Comparison of ENCODE assay signal across 31 cellular contexts in genomic region chr1:14049965-14050364, GRCh38.
"Had no signal": no experiment of that assay in that cellular context is flagged by ENCODE, and none has a peak within 500 bp of the region (broad histone marks: within the 10 kb centered on the region; RNA-seq: fewer than 3 reads in every experiment).

No MANE protein-coding gene starts in this region.

- H3K9me3 ChIP-seq: adrenal gland, body of pancreas, esophagus squamous epithelium, gastroesophageal sphincter had no signal

- ATAC-seq: activated CD4-positive, alpha-beta T cell treated with anti-CD3 and anti-CD28 coated beads for 36 hours; activated CD8-positive, alpha-beta memory T cell treated with anti-CD3 and anti-CD28 coated beads, Interleukin-2, amount 10 ng/mL, durations not matched to agents 7 days and 5 days; activated CD8-positive, alpha-beta T cell treated with anti-CD3 and anti-CD28 coated beads, Interleukin-2, amount 10 ng/mL, durations not matched to agents 7 days and 5 days; activated naive CD8-positive, alpha-beta T cell treated with anti-CD3 and anti-CD28 coated beads, Interleukin-2, amount 50 U/mL, for 24 hours; body of pancreas; effector memory CD8-positive, alpha-beta T cell; gastroesophageal sphincter; T-helper 17 cell had no signal

- H3K27me3 ChIP-seq: adrenal gland, body of pancreas, esophagus squamous epithelium, gastroesophageal sphincter had no signal

- H3K36me3 ChIP-seq: adrenal gland, esophagus squamous epithelium, gastroesophageal sphincter had no signal

- H3K4me1 ChIP-seq: adrenal gland, body of pancreas, esophagus squamous epithelium, gastroesophageal sphincter had no signal

- FAIRE-seq: colon had no signal

- H3K27ac ChIP-seq: adrenal gland, body of pancreas, epithelial cell of prostate, esophagus squamous epithelium, gastroesophageal sphincter had no signal

- H3K4me3 ChIP-seq: adrenal gland, body of pancreas, esophagus squamous epithelium, gastroesophageal sphincter had no signal

- DNase-seq: activated CD4-positive, alpha-beta memory T cell treated with anti-CD3 and anti-CD28 coated beads for 36 hours; activated CD4-positive, alpha-beta T cell treated with anti-CD3 and anti-CD28 coated beads for 36 hours; activated CD4-positive, alpha-beta T cell treated with anti-CD3 and anti-CD28 coated beads, Interleukin-2, amount 10 ng/mL, durations not matched to agents 24 days and 14 days; activated CD4-positive, CD25-positive, alpha-beta regulatory T cell; activated CD4-positive, CD25-positive, alpha-beta regulatory T cell treated with anti-CD3 and anti-CD28 coated beads, Interleukin-2, amount 50 U/mL, for 72 hours; activated CD8-positive, alpha-beta memory T cell treated with anti-CD3 and anti-CD28 coated beads, Interleukin-2, amount 10 ng/mL, durations not matched to agents 7 days and 5 days; activated CD8-positive, alpha-beta memory T cell treated with anti-CD3 and anti-CD28 coated beads, Interleukin-2, amount 50 U/mL, for 4 hours; activated CD8-positive, alpha-beta T cell treated with anti-CD3 and anti-CD28 coated beads, Interleukin-2, amount 10 ng/mL, durations not matched to agents 7 days and 5 days; activated effector memory CD4-positive, alpha-beta T cell treated with anti-CD3 and anti-CD28 coated beads, Interleukin-2, amount 50 U/mL, for 16 hours; activated naive CD4-positive, alpha-beta T cell treated with anti-CD3 and anti-CD28 coated beads for 36 hours; activated naive CD8-positive, alpha-beta T cell treated with anti-CD3 and anti-CD28 coated beads for 36 hours; activated naive CD8-positive, alpha-beta T cell treated with anti-CD3 and anti-CD28 coated beads, Interleukin-2, amount 50 U/mL, for 24 hours; activated T-cell treated with anti-CD3 and anti-CD28 coated beads, Interleukin-2, amount 50 U/mL, for 1 hour; activated T-cell treated with anti-CD3 and anti-CD28 coated beads, Interleukin-2, amount 50 U/mL, for 48 hours; adrenal gland; amygdala; aorta; body of pancreas; caudate nucleus; cortex of kidney; dermis blood vessel endothelial cell; effector CD4-positive, alpha-beta T cell; effector memory CD8-positive, alpha-beta T cell; esophagus squamous epithelium; foreskin melanocyte; T-helper 1 cell; T-helper 17 cell; T1000 had no signal
